ENCODE assay signal across 10 cellular contexts in genomic region chr1:232613752-232614381, GRCh38. TPM values are rescaled to one million over a fixed set of nuclear protein-coding genes. Genes with fewer than 3 reads are reported as not detected.
A peak's percentile ranks its signal among the peaks of the same experiment; 100 is the strongest.
DNase-seq lines count a peak whose midpoint lies in the region; ATAC-seq and TF ChIP-seq lines count a peak whose summit lies in the region.
"Had no signal": no experiment of that assay in that cellular context is flagged by ENCODE, and none has a peak within 500 bp of the region (broad histone marks: within the 10 kb centered on the region; RNA-seq: fewer than 3 reads in every experiment).

No MANE protein-coding gene starts in this region.

- no peak overlapping the region for H2BK5ac ChIP-seq in mesenchymal stem cell (ENCODE audit: low read depth, low read length, poor library complexity, severe bottlenecking)

- no peak overlapping the region for H3K23ac ChIP-seq in mesenchymal stem cell (ENCODE audit: low read length in 2 of 2)

- WGBS in mesenchymal stem cell, result 3% methylated on average over 1 of the region's 5 CpGs
- 67 to 73% methylated on average over 5 of the region's 5 CpGs for WGBS in thyroid gland, 2 donors

- no peak for TF ChIP-seq POLR2A in thyroid gland (IDR thresholded peaks at IDR 0.05)

- no peak overlapping the region for H4K91ac ChIP-seq in mesenchymal stem cell (ENCODE audit: low read length)

- no peak overlapping the region for H3K4me3 ChIP-seq in AG04450 (ENCODE audit: low read depth, low read length)
- H3K4me3 ChIP-seq in mesenchymal stem cell (ENCODE audit: insufficient read depth in 1 of 2, low read depth in 1 of 2, low read length in 2 of 2), result no peak overlapping the region
- H3K4me3 ChIP-seq in thyroid gland (replicated peaks in 1 of 3), result no peak overlapping the region

- no peak overlapping the region for H3K9ac ChIP-seq in mesenchymal stem cell (ENCODE audit: low read length)

- CTCF ChIA-PET in AG04450 (lab: Charles Lee), result interaction anchor here (1.3 kb wide), 1 partner anchor 13 kb away, joined by 4 read pairs; no protein-coding TSS in a partner anchor

- H2BK12ac ChIP-seq in mesenchymal stem cell (ENCODE audit: low read length in 2 of 2), result no peak overlapping the region

- intact Hi-C loops in thyroid gland (cut with DNase I), result no loop called here

- no peak overlapping the region for H2BK120ac ChIP-seq in mesenchymal stem cell (ENCODE audit: low read depth, low read length)

- peaks cover 0 to 14% of the 10 kb centered on the region in 2 experiments for H3K36me3 ChIP-seq in mesenchymal stem cell (ENCODE audit: control insufficient read depth in 1 of 2, insufficient read depth in 2 of 2, low read depth in 1 of 2, low read length in 2 of 2)
- H3K36me3 ChIP-seq in thyroid gland, result no peaks in the 10 kb centered on the region

- peaks cover 21% of the 10 kb centered on the region for H3K79me1 ChIP-seq in mesenchymal stem cell (replicated peaks; ENCODE audit: low read length, poor library complexity, severe bottlenecking)

- H2AK5ac ChIP-seq in mesenchymal stem cell (ENCODE audit: low read length, severe bottlenecking), result no peak overlapping the region

- TF ChIP-seq RAD21 in Ishikawa (IDR thresholded peaks at IDR 0.05; ENCODE audit: low read depth), result no peak

- H3K4ac ChIP-seq in mesenchymal stem cell (ENCODE audit: low read depth in 1 of 2, low read length in 2 of 2), result peak overlapping the region in 1 of 2 experiments; percentile 20

- H3K27me3 ChIP-seq in AG04450 (ENCODE audit: control insufficient read depth, insufficient read depth, low read length), result no peaks in the 10 kb centered on the region
- H3K27me3 ChIP-seq in mesenchymal stem cell (ENCODE audit: control insufficient read depth in 1 of 2, insufficient read depth in 1 of 2, low read length in 2 of 2), result no peaks in the 10 kb centered on the region
- H3K27me3 ChIP-seq in thyroid gland, result no peaks in the 10 kb centered on the region

- H3K18ac ChIP-seq in mesenchymal stem cell (ENCODE audit: low read depth in 1 of 2, low read length in 2 of 2), result peak overlapping the region in 1 of 2 experiments; percentile 57

- H3K9me3 ChIP-seq in AG04450 (ENCODE audit: control insufficient read depth, insufficient read depth, low read length) (no peaks in the 10 kb centered on the region; the same call in 1 of the 2 replicates), mesenchymal stem cell (ENCODE audit: control insufficient read depth, low read length) (no peaks in the 10 kb centered on the region), thyroid gland (no peaks in the 10 kb centered on the region)

- ATAC-seq in GM21526 (IDR thresholded peaks at IDR 0.05; ENCODE audit: low FRiP score, unreplicated experiment), result no peak

- peak overlapping the region; percentile 27 for H3K4me2 ChIP-seq in mesenchymal stem cell (ENCODE audit: low read length, poor library complexity, severe bottlenecking)

- H2AFZ ChIP-seq in mesenchymal stem cell (ENCODE audit: low read depth, low read length), result no peak overlapping the region

- no peak; the same call in 1 of the 2 replicates for TF ChIP-seq EP300 in Ishikawa (IDR thresholded peaks at IDR 0.05; ENCODE audit: borderline replicate concordance)

- peak; percentile 90 for DNase-seq in AG04450 (ENCODE audit: low read depth, low spot score)
- DNase-seq in astrocyte of the hippocampus (ENCODE audit: low read depth, low spot score), result peak; percentile 94
- peak; percentile 94 for DNase-seq in mesenchymal stem cell
- no peak for DNase-seq in DMS114 treated with DMSO at 0.1 percent for 48 hours (lab: John Stamatoyannopoulos, UW; ENCODE audit: unreplicated experiment)
- DNase-seq in thyroid gland, result no peak
- DNase-seq in C1 segment of cervical spinal cord (lab: John Stamatoyannopoulos, UW), result no peak
- DNase-seq: CD4-positive, alpha-beta memory T cell; NCI-H2029 had no signal

- H3K27ac ChIP-seq in AG04450 (ENCODE audit: low read depth, low read length) (peak overlapping the region; percentile 50), mesenchymal stem cell (ENCODE audit: low read length, poor library complexity, severe bottlenecking) (peak overlapping the region; percentile 67), thyroid gland (no peak overlapping the region)

- H4K8ac ChIP-seq in mesenchymal stem cell (ENCODE audit: low read length), result no peak overlapping the region

- no peak for TF ChIP-seq CTCF in AG04450 (IDR thresholded peaks at IDR 0.05; ENCODE audit: low read depth, low read length)
- no peak for TF ChIP-seq CTCF in thyroid gland (IDR thresholded peaks at IDR 0.05)

- POLR2A ChIA-PET in AG04450 (lab: Yijun Ruan, JAX), result interaction anchor here (0.6 to 1.2 kb wide), 2 partner anchors 16 to 402 kb away, joined by 5 to 10 read pairs; partner anchors contain the start of gene SIPA1L2

- no peak overlapping the region for H2BK15ac ChIP-seq in mesenchymal stem cell (ENCODE audit: low read depth, poor library complexity, severe bottlenecking)

- H3K4me1 ChIP-seq in mesenchymal stem cell (ENCODE audit: control insufficient read depth, insufficient read depth, low read depth, low read length), result peaks cover 8% of the 10 kb centered on the region
- H3K4me1 ChIP-seq in thyroid gland, result peaks cover 0 to 14% of the 10 kb centered on the region in 2 donors

- H3K14ac ChIP-seq in mesenchymal stem cell (ENCODE audit: low read length in 2 of 2), result no peak overlapping the region

TF ChIP-seq in Ishikawa, 13 proteins besides CTCF, POLR2A, EP300 and RAD21:
- TF ChIP-seq CEBPB (IDR thresholded peaks at IDR 0.05) (no peak), NFIC (IDR thresholded peaks at IDR 0.05) (peak; percentile 90), TEAD4 (IDR thresholded peaks at IDR 0.05) (peak; percentile 45; the same call in 1 of the 2 replicates), ZBTB7A (IDR thresholded peaks at IDR 0.05; ENCODE audit: low read depth) (no peak)
TF ChIP-seq in Ishikawa: peak in this region for 2.

RNA-seq across cellular contexts. Expression of gene SIPA1L2, which starts 16.1 kb away (rescaled TPM):
- polyA plus RNA-seq in AG04450 (2011; rRNA removed), result 63.5 and 65.0 TPM in 2 replicates
- 148 and 151 TPM in 2 replicates for polyA minus RNA-seq in AG04450 (2011; rRNA and poly(A)+ RNA removed)
- 10.2 TPM for polyA plus RNA-seq in mesenchymal stem cell (2013, experiment 1 of 2)
- 9.6 TPM for polyA plus RNA-seq in mesenchymal stem cell (2013, experiment 2 of 2)
- 10 to 100 TPM; 15.6 to 44.9 (median 31.3) TPM for total RNA-seq in thyroid gland

Comparison
In these comparisons a context has a peak if more than half of its experiments do, and no peak if none do; other contexts are left out.
1. DNase-seq: peak in AG04450 (single experiment), astrocyte of the hippocampus (single experiment) and mesenchymal stem cell (single experiment); none in DMS114 treated with DMSO at 0.1 percent for 48 hours (single experiment), thyroid gland (0 of 2) and C1 segment of cervical spinal cord (0 of 14).
2. H3K27ac ChIP-seq: peak in AG04450 (single experiment) and mesenchymal stem cell (single experiment); none in thyroid gland (0 of 3).